8 cellular contexts compared by ENCODE assay signal in the genomic region with DNA sequence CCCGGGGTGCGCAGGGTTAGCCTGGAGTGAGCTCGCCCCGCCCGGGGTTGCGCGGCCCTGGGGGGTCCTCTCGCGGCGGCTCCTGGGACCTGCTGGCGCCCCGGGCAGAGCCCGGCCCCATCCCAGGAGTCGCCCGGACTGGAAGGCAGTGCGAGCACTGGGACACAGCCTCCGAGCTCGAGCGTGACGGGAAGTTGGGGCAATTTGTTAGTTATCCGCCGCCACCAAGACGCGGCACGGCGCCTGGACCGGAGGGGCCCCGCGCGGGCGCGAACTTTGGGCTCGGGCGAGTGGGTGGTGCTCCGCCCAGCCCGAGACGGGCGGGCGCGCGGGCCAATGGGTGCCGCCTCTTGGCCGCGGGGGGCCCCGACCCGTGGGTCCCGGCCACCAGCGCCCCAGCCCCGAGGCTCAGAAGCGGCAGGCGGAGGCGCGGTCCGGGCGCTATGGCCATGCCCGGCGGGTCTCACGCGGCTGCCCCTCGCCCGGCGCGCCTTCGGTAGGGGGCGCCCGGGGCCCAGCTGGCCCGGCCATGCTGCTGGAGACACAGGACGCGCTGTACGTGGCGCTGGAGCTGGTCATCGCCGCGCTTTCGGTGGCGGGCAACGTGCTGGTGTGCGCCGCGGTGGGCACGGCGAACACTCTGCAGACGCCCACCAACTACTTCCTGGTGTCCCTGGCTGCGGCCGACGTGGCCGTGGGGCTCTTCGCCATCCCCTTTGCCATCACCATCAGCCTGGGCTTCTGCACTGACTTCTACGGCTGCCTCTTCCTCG. TPM values are rescaled to one million over a fixed set of nuclear protein-coding genes. Genes with fewer than 3 reads are reported as not detected.
A peak's percentile ranks its signal among the peaks of the same experiment; 100 is the strongest.
DNase-seq lines count a peak whose midpoint lies in the region; ATAC-seq and TF ChIP-seq lines count a peak whose summit lies in the region.

ADORA2B (plus strand) TSS at position 411 of the 773 bp plus-strand sequence; CDS start at position 530, 119 bp downstream.

- no peak for TF ChIP-seq CTCF in HL-60 (IDR thresholded peaks at IDR 0.05; ENCODE audit: insufficient read depth, low read length)
- peak; percentile 63 for TF ChIP-seq CTCF in left ventricle myocardium inferior (IDR thresholded peaks at IDR 0.05; ENCODE audit: borderline replicate concordance)
- peak in 3 of 4 experiments; percentile 19 to 74 (median 51) for TF ChIP-seq CTCF in prostate gland (IDR thresholded peaks at IDR 0.05)

- H3K9me3 ChIP-seq in left ventricle myocardium inferior (replicated peaks) (no peaks in the 10 kb centered on the region), prostate gland (no peaks in the 10 kb centered on the region)

- H3K27me3 ChIP-seq in HL-60 (ENCODE audit: insufficient read depth, poor library complexity, severe bottlenecking) (no peaks in the 10 kb centered on the region), left ventricle myocardium inferior (ENCODE audit: low read depth) (peaks cover 39% of the 10 kb centered on the region), prostate gland (replicated peaks; ENCODE audit: insufficient read depth) (no peaks in the 10 kb centered on the region)

- H3K4me1 ChIP-seq in left ventricle myocardium inferior (peaks cover 24% of the 10 kb centered on the region), prostate gland (replicated peaks) (peaks cover 5% of the 10 kb centered on the region)

- H3K4me3 ChIP-seq in HL-60 (replicated peaks; ENCODE audit: insufficient read depth, low read length) (peak within 1 kb of the TSS; percentile 50), left ventricle myocardium inferior (peak within 1 kb of the TSS; percentile 75), prostate gland (peak within 1 kb of the TSS; percentile 47 to 51)

- DNase-seq in NCI-H1417 (lab: John Stamatoyannopoulos, UW) (peak; percentile 42 to 63 (median 50)), NCI-H1417 treated with DMSO at 0.1 percent for 48 hours (lab: John Stamatoyannopoulos, UW) (no peak), HL-60 (ENCODE audit: low read depth in 1 of 2, low spot score in 1 of 2) (peak; percentile 40 to 48), SK-N-DZ (ENCODE audit: low spot score) (peak; percentile 75), amniotic stem cell (lab: John Stamatoyannopoulos, UW) (peak; percentile 10), left ventricle myocardium inferior (peak; percentile 58), prostate gland (ENCODE audit: low spot score) (peak; percentile 28)

- H3K27ac ChIP-seq in HL-60 (replicated peaks) (peak within 1 kb of the TSS; percentile 53), left ventricle myocardium inferior (replicated peaks) (peak within 1 kb of the TSS; percentile 48), prostate gland (peak within 1 kb of the TSS; percentile 8 to 36)

- WGBS in prostate gland = 0% methylated on average over 32 of the region's 90 CpGs

- H3K36me3 ChIP-seq in left ventricle myocardium inferior (no peaks in the 10 kb centered on the region), prostate gland (no peaks in the 10 kb centered on the region)

- no peak for ATAC-seq in HG03097 (IDR thresholded peaks at IDR 0.05; ENCODE audit: low FRiP score, unreplicated experiment)

- intact Hi-C loops in left ventricle myocardium inferior (cut with micrococcal nuclease) (no loop called here), prostate gland (cut with DNase I) (no loop called here)

- TF ChIP-seq POLR2A in prostate gland (IDR thresholded peaks at IDR 0.05) = peak; percentile 66

RNA-seq across cellular contexts. Expression of gene ADORA2B, which starts in this region (rescaled TPM):
- 3.2 and 3.7 TPM in 2 replicates for polyA plus RNA-seq in SK-N-DZ (2014; cell fraction: cytosol; rRNA removed)
- 1.5 and 3.7 TPM in 2 replicates for polyA plus RNA-seq in SK-N-DZ (2014; cell fraction: nucleus; rRNA removed)
- total RNA-seq in left ventricle myocardium inferior (0.55 TPM), prostate gland (10 to 100 TPM in 1 of 2 donors, 1 to 10 TPM in 1; 1.3 to 14.6 TPM)

Comparison
In these comparisons a context has a peak if more than half of its experiments do, and no peak if none do; other contexts are left out.
1. Peak in DNase-seq, H3K4me3 ChIP-seq and H3K27ac ChIP-seq in left ventricle myocardium inferior; RNA of the gene not detected or under 1 TPM.